Comparison of ENCODE assay signal across 8 cellular contexts in genomic region chr10:93413252-93413689, GRCh38.
DNase-seq lines count a peak whose midpoint lies in the region; ATAC-seq lines count a peak whose summit lies in the region.

No MANE protein-coding gene starts in this region.

- ATAC-seq in memory B cell (ENCODE audit: low read depth) (peak; percentile 14), HG03108 (IDR thresholded peaks at IDR 0.05; ENCODE audit: unreplicated experiment) (no peak)

- no peaks in the 10 kb centered on the region for H3K27me3 Mint-ChIP-seq in activated naive CD4-positive, alpha-beta T cell treated with anti-CD3 and anti-CD28 coated beads, Interleukin-2, amount 50 U/mL, for 24 hours
- H3K27me3 Mint-ChIP-seq in memory B cell: no peaks in the 10 kb centered on the region

- H3K4me3 Mint-ChIP-seq in activated naive CD4-positive, alpha-beta T cell treated with anti-CD3 and anti-CD28 coated beads, Interleukin-2, amount 50 U/mL, for 24 hours: peak overlapping the region; percentile 61
- no peak overlapping the region for H3K4me3 Mint-ChIP-seq in memory B cell

- peak; percentile 16 for DNase-seq in stimulated activated CD4-positive, alpha-beta T cell treated with anti-CD3 and anti-CD28 coated beads, Interleukin-15, amount 100 ng/mL, for 24 hours
- DNase-seq in stimulated activated CD4-positive, alpha-beta T cell treated with anti-CD3 and anti-CD28 coated beads, Interleukin-12 subunit alpha, Interleukin-12 subunit beta, amount 100 ng/mL, for 4 hours: no peak
- DNase-seq in memory B cell (ENCODE audit: low spot score in 2 of 2) (no peak), RPMI8226 (no peak), NCI-H2227 (lab: John Stamatoyannopoulos, UW; ENCODE audit: unreplicated experiment) (no peak), iPS-NIHi7 (ENCODE audit: extremely low spot score) (no peak)

- H3K36me3 Mint-ChIP-seq in activated naive CD4-positive, alpha-beta T cell treated with anti-CD3 and anti-CD28 coated beads, Interleukin-2, amount 50 U/mL, for 24 hours: peaks cover 2% of the 10 kb centered on the region
- no peaks in the 10 kb centered on the region for H3K36me3 Mint-ChIP-seq in memory B cell

- peak overlapping the region; percentile 74 for H3K27ac Mint-ChIP-seq in activated naive CD4-positive, alpha-beta T cell treated with anti-CD3 and anti-CD28 coated beads, Interleukin-2, amount 50 U/mL, for 24 hours
- peak overlapping the region; percentile 18 for H3K27ac Mint-ChIP-seq in memory B cell

- peaks cover 72% of the 10 kb centered on the region for H3K4me1 Mint-ChIP-seq in activated naive CD4-positive, alpha-beta T cell treated with anti-CD3 and anti-CD28 coated beads, Interleukin-2, amount 50 U/mL, for 24 hours
- peaks cover 13% of the 10 kb centered on the region for H3K4me1 Mint-ChIP-seq in memory B cell

- no peaks in the 10 kb centered on the region for H3K9me3 Mint-ChIP-seq in activated naive CD4-positive, alpha-beta T cell treated with anti-CD3 and anti-CD28 coated beads, Interleukin-2, amount 50 U/mL, for 24 hours
- H3K9me3 Mint-ChIP-seq in memory B cell: peaks cover 2% of the 10 kb centered on the region
